In genomic region chr2:64471616-64472015, GRCh38 we compare ENCODE assay signal across 17 cellular contexts.
"Had no signal": no experiment of that assay in that cellular context is flagged by ENCODE, and none has a peak within 500 bp of the region (broad histone marks: within the 10 kb centered on the region; RNA-seq: fewer than 3 reads in every experiment).

No MANE protein-coding gene starts in this region.

- H3K4me3 ChIP-seq: SJCRH30 had no signal

- H3K36me3 ChIP-seq: SJCRH30 had no signal

- H3K27me3 ChIP-seq: SJCRH30 had no signal

- H3K4me1 ChIP-seq: SJCRH30 had no signal

- H3K27ac ChIP-seq: HL-60, SJCRH30 had no signal

- H3K9me3 ChIP-seq: SJCRH30 had no signal

- ATAC-seq: Panc1, PC-3, Right ventricle myocardium inferior, SK-N-SH treated with all-trans-retinoic acid at 6 μM for 48 hours had no signal

- DNase-seq: KBM-7, MV-4-11, NCI-H1048, NCI-H1436 treated with DMSO at 0.1 percent for 48 hours, NCI-H1694, NCI-H187 treated with DMSO at 0.1 percent for 48 hours, NCI-H2081, NCI-H2107, NCI-H2227 treated with DMSO at 0.1 percent for 48 hours, NCI-H526 treated with DMSO at 0.1 percent for 48 hours, PC-3, SHP77 treated with DMSO at 0.1 percent for 48 hours, SJCRH30 had no signal
